ENCODE assay signal across 10 cellular contexts in the genomic region with DNA sequence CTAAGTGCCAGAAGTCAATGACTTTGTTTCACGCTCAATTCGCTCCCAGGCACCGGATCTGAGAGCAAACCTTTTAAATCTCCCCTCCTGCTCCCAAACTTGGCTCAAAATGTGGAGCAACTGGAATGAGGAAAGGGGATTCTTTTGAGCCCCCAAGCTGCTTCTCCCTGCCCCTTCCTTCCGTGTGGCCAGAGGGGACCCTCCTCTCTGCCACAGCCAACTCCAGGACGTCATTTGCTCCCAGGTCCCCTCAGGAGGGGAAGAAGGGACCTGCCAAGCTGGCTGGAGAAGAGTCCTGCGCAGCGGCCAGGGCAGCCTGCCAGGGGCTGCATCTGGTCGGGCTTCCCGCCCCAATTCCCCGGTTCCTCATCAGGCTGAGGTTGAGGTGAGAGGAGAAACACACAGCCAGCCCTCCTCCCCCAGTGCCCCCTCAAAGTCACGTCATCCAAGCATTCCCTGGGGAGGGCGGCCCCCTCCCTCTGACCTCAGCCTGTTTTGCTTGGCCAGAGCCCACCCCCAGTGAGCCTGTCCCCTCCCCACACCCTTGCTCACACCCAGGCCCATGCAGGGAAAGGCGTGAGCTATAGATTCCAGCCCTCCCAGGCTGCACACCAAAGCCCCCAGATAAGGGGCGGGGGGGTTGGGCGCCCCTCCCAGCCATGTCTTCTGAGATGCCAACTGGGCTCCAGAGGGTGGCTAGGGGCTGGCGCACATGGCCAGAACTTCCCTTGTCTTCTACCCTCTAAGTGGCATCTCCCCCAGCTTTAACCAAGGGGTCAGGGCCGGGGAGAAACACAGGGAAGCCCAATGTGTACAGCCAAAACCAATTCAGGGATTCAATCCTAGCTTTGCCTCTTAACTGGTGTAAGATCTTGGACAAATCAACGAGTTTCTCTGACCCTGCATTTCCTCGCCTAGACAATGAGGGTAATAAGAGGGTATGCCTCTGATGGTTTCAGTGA. TPM values are rescaled to one million over a fixed set of nuclear protein-coding genes. Genes with fewer than 3 reads are reported as not detected.
DNase-seq lines count a peak whose midpoint lies in the region; ATAC-seq lines count a peak whose summit lies in the region.
"Had no signal": no experiment of that assay in that cellular context is flagged by ENCODE, and none has a peak within 500 bp of the region (broad histone marks: within the 10 kb centered on the region; RNA-seq: fewer than 3 reads in every experiment).

No MANE protein-coding gene starts in this region.

- DNase-seq in DMS 273 (lab: John Stamatoyannopoulos, UW; ENCODE audit: unreplicated experiment) (peak; percentile 87), SHP77 treated with DMSO at 0.1 percent for 48 hours (lab: John Stamatoyannopoulos, UW) (peak; percentile 19), cardiac septum (ENCODE audit: low spot score) (peak; percentile 84), posterior vena cava (ENCODE audit: low spot score) (peak; percentile 91), inferior parietal cortex (ENCODE audit: extremely low spot score) (no peak), epidermal melanocyte (ENCODE audit: insufficient read length, low spot score) (no peak), anterior cingulate cortex (lab: John Stamatoyannopoulos, UW) (no peak)
- DNase-seq: activated CD8-positive, alpha-beta memory T cell treated with anti-CD3 and anti-CD28 coated beads, Interleukin-2, amount 50 U/mL, for 48 hours; stimulated activated CD4-positive, alpha-beta T cell treated with anti-CD3 and anti-CD28 coated beads, Interleukin-2, amount 100 ng/mL, for 48 hours had no signal

- ATAC-seq in GM19463 (IDR thresholded peaks at IDR 0.05; ENCODE audit: unreplicated experiment) = no peak

- intact Hi-C loops in cardiac septum (cut with DNase I) = no loop called here
- intact Hi-C loops in posterior vena cava (cut with DNase I) = no loop called here

RNA-seq across cellular contexts. Expression of a gene that starts 35.0 kb away (rescaled TPM):
- total RNA-seq in cardiac septum (45.0 TPM), posterior vena cava (10 to 100 TPM; 62.6 to 93.6 TPM)

Comparison
In these comparisons a context has a peak if more than half of its experiments do, and no peak if none do; other contexts are left out.
1. DNase-seq: peak in DMS 273 (single experiment), SHP77 treated with DMSO at 0.1 percent for 48 hours (single experiment), cardiac septum (single experiment) and posterior vena cava (single experiment); none in inferior parietal cortex (single experiment), epidermal melanocyte (single experiment) and anterior cingulate cortex (0 of 58).